29 cellular contexts compared by ENCODE assay signal in the genomic region with DNA sequence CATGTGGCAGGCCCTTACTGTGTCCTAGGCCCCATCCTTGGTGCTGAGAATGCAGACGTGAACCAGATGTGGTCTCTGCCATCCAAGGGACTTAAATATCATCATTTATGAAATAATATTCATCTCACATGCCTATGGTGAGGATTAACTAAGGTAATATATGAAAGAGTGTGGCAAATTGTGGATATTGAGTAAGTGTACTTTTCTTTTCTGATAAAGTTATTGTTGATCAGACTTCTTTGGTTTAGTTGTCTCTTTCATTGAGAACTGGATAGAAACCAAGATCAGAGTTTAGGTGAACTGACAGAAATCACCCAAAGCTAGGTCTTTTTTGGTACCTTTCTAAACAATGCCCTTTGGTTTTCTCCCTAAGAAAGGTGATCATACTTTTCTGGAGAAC.
"Had no signal": no experiment of that assay in that cellular context is flagged by ENCODE, and none has a peak within 500 bp of the region (broad histone marks: within the 10 kb centered on the region; RNA-seq: fewer than 3 reads in every experiment).

No MANE protein-coding gene starts in this region.

- H3K9me3 ChIP-seq: esophagus squamous epithelium, heart right ventricle, left lung, mucosa of descending colon, ovary, psoas muscle, spleen, thoracic aorta, transverse colon, upper lobe of right lung, uterus had no signal

- DNase-seq: cortex of kidney; effector memory CD8-positive, alpha-beta T cell; erythroblast; esophagus squamous epithelium; foreskin melanocyte; glutamatergic neuron; heart right ventricle; hippocampal formation; left cardiac atrium; mesenchymal stem cell; mucosa of descending colon; naive B cell; nephron progenitor cell; occipital lobe; ovary; posterior cingulate gyrus; psoas muscle; right cardiac atrium; spleen; stimulated activated CD4-positive, alpha-beta T cell treated with anti-CD3 and anti-CD28 coated beads, Interleukin-4, amount 100 ng/mL, for 4 hours; transverse colon; upper lobe of right lung; uterus had no signal

- ATAC-seq: effector memory CD8-positive, alpha-beta T cell; heart right ventricle; left cardiac atrium; left lung; mucosa of descending colon; psoas muscle; right cardiac atrium; stimulated activated memory B cell treated with anti-CD40 and anti-IgM and Interleukin-4, amounts not matched to agents 10 μg/mL and 1 μg/mL and 100 μg/mL, for 72 hours; upper lobe of right lung had no signal

- H3K27ac Mint-ChIP-seq: mesothelial cell of epicardium; nephron progenitor cell; stimulated activated memory B cell treated with anti-CD40 and anti-IgM and Interleukin-4, amounts not matched to agents 10 μg/mL and 1 μg/mL and 100 μg/mL, for 72 hours had no signal

- H3K27ac ChIP-seq: esophagus squamous epithelium, heart right ventricle, left lung, ovary, psoas muscle, spleen, thoracic aorta, upper lobe of right lung, uterus had no signal

- H3K9me3 Mint-ChIP-seq: effector memory CD8-positive, alpha-beta T cell; mesothelial cell of epicardium; naive B cell; nephron progenitor cell; stimulated activated memory B cell treated with anti-CD40 and anti-IgM and Interleukin-4, amounts not matched to agents 10 μg/mL and 1 μg/mL and 100 μg/mL, for 72 hours; stimulated activated naive CD8-positive, alpha-beta T cell treated with anti-CD3 and anti-CD28 coated beads, Interleukin-15, Interleukin-2, amounts not matched to agents 100 ng/mL and 50 ng/mL, for 24 hours had no signal

- H3K4me3 ChIP-seq: esophagus squamous epithelium, heart right ventricle, left lung, mucosa of descending colon, ovary, psoas muscle, skin epidermis, spleen, thoracic aorta, transverse colon, upper lobe of right lung, uterus had no signal

- H3K36me3 ChIP-seq: ovary, thoracic aorta, transverse colon, uterus had no signal

- H3K27me3 ChIP-seq: esophagus squamous epithelium, heart right ventricle, left lung, ovary, spleen, transverse colon, upper lobe of right lung, uterus had no signal

- H3K27me3 Mint-ChIP-seq: effector memory CD8-positive, alpha-beta T cell; naive B cell; stimulated activated memory B cell treated with anti-CD40 and anti-IgM and Interleukin-4, amounts not matched to agents 10 μg/mL and 1 μg/mL and 100 μg/mL, for 72 hours; stimulated activated naive CD8-positive, alpha-beta T cell treated with anti-CD3 and anti-CD28 coated beads, Interleukin-15, Interleukin-2, amounts not matched to agents 100 ng/mL and 50 ng/mL, for 24 hours had no signal

- H3K4me3 Mint-ChIP-seq: effector memory CD8-positive, alpha-beta T cell; mesothelial cell of epicardium; nephron progenitor cell; stimulated activated memory B cell treated with anti-CD40 and anti-IgM and Interleukin-4, amounts not matched to agents 10 μg/mL and 1 μg/mL and 100 μg/mL, for 72 hours; stimulated activated naive CD8-positive, alpha-beta T cell treated with anti-CD3 and anti-CD28 coated beads, Interleukin-15, Interleukin-2, amounts not matched to agents 100 ng/mL and 50 ng/mL, for 24 hours had no signal
